27 cellular contexts compared by ENCODE assay signal in the genomic region with DNA sequence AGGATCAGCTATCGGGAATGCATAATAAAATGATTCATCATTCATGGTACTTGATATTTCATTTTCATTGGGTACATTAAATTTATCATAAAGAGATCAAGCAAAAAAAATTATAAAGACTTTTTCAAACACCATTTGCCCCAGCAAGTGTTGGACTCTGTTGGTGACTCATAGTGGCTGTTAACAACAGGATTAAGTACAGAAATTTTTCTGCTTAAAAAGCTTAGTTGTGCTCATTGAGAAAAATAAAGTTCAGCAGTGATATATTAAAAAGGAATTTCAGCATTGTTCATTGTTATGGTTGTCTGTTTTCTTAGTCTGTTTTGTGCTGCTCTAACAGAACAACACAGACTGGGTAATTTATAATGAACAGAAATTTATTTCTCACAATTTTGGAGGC.
"Had no signal": no experiment of that assay in that cellular context is flagged by ENCODE, and none has a peak within 500 bp of the region (broad histone marks: within the 10 kb centered on the region; RNA-seq: fewer than 3 reads in every experiment).

No MANE protein-coding gene starts in this region.

- H3K36me3 Mint-ChIP-seq: activated naive CD8-positive, alpha-beta T cell treated with anti-CD3 and anti-CD28 coated beads for 36 hours; brain; stimulated activated effector memory CD8-positive, alpha-beta T cell treated with anti-CD3 and anti-CD28 coated beads, Interleukin-12 subunit alpha, Interleukin-12 subunit beta, amount 100 ng/mL, for 72 hours had no signal

- H3K27me3 Mint-ChIP-seq: activated naive CD8-positive, alpha-beta T cell treated with anti-CD3 and anti-CD28 coated beads for 36 hours; activated T-cell treated with anti-CD3 and anti-CD28 coated beads, Interleukin-2, amount 50 U/mL, for 24 hours; dendritic cell treated with granulocyte-macrophage colony-stimulating factor and Interleukin-4, amounts not matched to agents 40 ng/mL and 50 ng/mL, for 4 days; natural killer cell treated with Interleukin-12 subunit alpha and Interleukin-12 subunit beta and Interleukin-15 and Interleukin-18, amount 100 ng/mL, for 72 hours; stimulated activated naive CD8-positive, alpha-beta T cell treated with anti-CD3 and anti-CD28 coated beads, Interleukin-15, amount 100 ng/mL, for 72 hours had no signal

- H3K9me3 ChIP-seq: ovary, prostate gland had no signal

- DNase-seq: activated CD4-positive, alpha-beta T cell treated with anti-CD3 and anti-CD28 coated beads for 1 hour; activated CD4-positive, alpha-beta T cell treated with anti-CD3 and anti-CD28 coated beads, Interleukin-2, amount 50 U/mL, for 1 hour; activated CD8-positive, alpha-beta memory T cell treated with anti-CD3 and anti-CD28 coated beads for 24 hours; activated CD8-positive, alpha-beta memory T cell treated with anti-CD3 and anti-CD28 coated beads, Interleukin-2, amount 50 U/mL, for 4 hours; activated naive CD4-positive, alpha-beta T cell treated with Interleukin-2 at 50 U/mL for 16 hours; activated naive CD8-positive, alpha-beta T cell treated with anti-CD3 and anti-CD28 coated beads for 36 hours; activated T-cell treated with anti-CD3 and anti-CD28 coated beads, Interleukin-2, amount 50 U/mL, for 24 hours; amygdala; effector CD4-positive, alpha-beta T cell; heart left ventricle; islet precursor cell; left cardiac atrium; midbrain; ovary; right cardiac atrium; stimulated activated CD4-positive, alpha-beta T cell treated with anti-CD3 and anti-CD28 coated beads, Interleukin-2, amount 100 ng/mL, for 24 hours; stimulated activated naive CD8-positive, alpha-beta T cell treated with anti-CD3 and anti-CD28 coated beads, Interleukin-15, amount 100 ng/mL, for 72 hours; T-helper 1 cell had no signal

- H3K4me1 Mint-ChIP-seq: activated naive CD8-positive, alpha-beta T cell treated with anti-CD3 and anti-CD28 coated beads for 36 hours; brain; stimulated activated effector memory CD8-positive, alpha-beta T cell treated with anti-CD3 and anti-CD28 coated beads, Interleukin-12 subunit alpha, Interleukin-12 subunit beta, amount 100 ng/mL, for 72 hours; stimulated activated naive CD8-positive, alpha-beta T cell treated with anti-CD3 and anti-CD28 coated beads, Interleukin-15, amount 100 ng/mL, for 72 hours had no signal

- H3K27me3 ChIP-seq: esophagus muscularis mucosa, gastroesophageal sphincter, heart left ventricle, ovary, suprapubic skin, tibial nerve had no signal

- H3K36me3 ChIP-seq: esophagus muscularis mucosa, gastroesophageal sphincter, heart left ventricle, ovary, prostate gland, suprapubic skin, tibial nerve had no signal

- H3K4me3 Mint-ChIP-seq: activated naive CD8-positive, alpha-beta T cell treated with anti-CD3 and anti-CD28 coated beads for 36 hours; activated T-cell treated with anti-CD3 and anti-CD28 coated beads, Interleukin-2, amount 50 U/mL, for 24 hours; brain; dendritic cell treated with granulocyte-macrophage colony-stimulating factor and Interleukin-4, amounts not matched to agents 40 ng/mL and 50 ng/mL, for 4 days; natural killer cell treated with Interleukin-12 subunit alpha and Interleukin-12 subunit beta and Interleukin-15 and Interleukin-18, amount 100 ng/mL, for 72 hours; stimulated activated effector memory CD8-positive, alpha-beta T cell treated with anti-CD3 and anti-CD28 coated beads, Interleukin-12 subunit alpha, Interleukin-12 subunit beta, amount 100 ng/mL, for 72 hours; stimulated activated naive CD8-positive, alpha-beta T cell treated with anti-CD3 and anti-CD28 coated beads, Interleukin-15, amount 100 ng/mL, for 72 hours had no signal

- H3K27ac ChIP-seq: esophagus muscularis mucosa, gastroesophageal sphincter, heart left ventricle, ovary, prostate gland, suprapubic skin, tibial nerve had no signal

- H3K4me3 ChIP-seq: esophagus muscularis mucosa, gastroesophageal sphincter, heart left ventricle, ovary, prostate gland, suprapubic skin, tibial nerve had no signal

- ATAC-seq: gastroesophageal sphincter; heart left ventricle; left cardiac atrium; natural killer cell treated with Interleukin-12 subunit alpha and Interleukin-12 subunit beta and Interleukin-15 and Interleukin-18, amount 100 ng/mL, for 72 hours; right cardiac atrium; stimulated activated effector memory CD8-positive, alpha-beta T cell treated with anti-CD3 and anti-CD28 coated beads, Interleukin-12 subunit alpha, Interleukin-12 subunit beta, amount 100 ng/mL, for 72 hours; stimulated activated naive CD8-positive, alpha-beta T cell treated with anti-CD3 and anti-CD28 coated beads, Interleukin-15, amount 100 ng/mL, for 72 hours had no signal

- H3K27ac Mint-ChIP-seq: activated naive CD8-positive, alpha-beta T cell treated with anti-CD3 and anti-CD28 coated beads for 36 hours; activated T-cell treated with anti-CD3 and anti-CD28 coated beads, Interleukin-2, amount 50 U/mL, for 24 hours; brain; dendritic cell treated with granulocyte-macrophage colony-stimulating factor and Interleukin-4, amounts not matched to agents 40 ng/mL and 50 ng/mL, for 4 days; natural killer cell treated with Interleukin-12 subunit alpha and Interleukin-12 subunit beta and Interleukin-15 and Interleukin-18, amount 100 ng/mL, for 72 hours; stimulated activated effector memory CD8-positive, alpha-beta T cell treated with anti-CD3 and anti-CD28 coated beads, Interleukin-12 subunit alpha, Interleukin-12 subunit beta, amount 100 ng/mL, for 72 hours; stimulated activated naive CD8-positive, alpha-beta T cell treated with anti-CD3 and anti-CD28 coated beads, Interleukin-15, amount 100 ng/mL, for 72 hours had no signal

- H3K4me1 ChIP-seq: esophagus muscularis mucosa, gastroesophageal sphincter, heart left ventricle, prostate gland, suprapubic skin, tibial nerve had no signal
